ENCODE assay signal across 7 cellular contexts in genomic region chr20:16945619-16946018, GRCh38.
"Had no signal": no experiment of that assay in that cellular context is flagged by ENCODE, and none has a peak within 500 bp of the region (broad histone marks: within the 10 kb centered on the region; RNA-seq: fewer than 3 reads in every experiment).

No MANE protein-coding gene starts in this region.

- H3K4me2 ChIP-seq: GM23338 had no signal

- H3K4me3 Mint-ChIP-seq: GM23338, H9 had no signal

- H3K27ac Mint-ChIP-seq: GM23338 had no signal

- H2AFZ ChIP-seq: GM23338 had no signal

- ATAC-seq: HepG2, K562 had no signal

- H3K4me3 ChIP-seq: GM23338, K562 had no signal

- DNase-seq: H9, HCEC 1CT, IMR-90 had no signal

- H3K27ac ChIP-seq: HL-60 had no signal
